12 cellular contexts compared by ENCODE assay signal in genomic region chr17:75634376-75634740, GRCh38. TPM values are rescaled to one million over a fixed set of nuclear protein-coding genes. Genes with fewer than 3 reads are reported as not detected.
DNase-seq lines count a peak whose midpoint lies in the region; ATAC-seq and TF ChIP-seq lines count a peak whose summit lies in the region.
"Had no signal": no experiment of that assay in that cellular context is flagged by ENCODE, and none has a peak within 500 bp of the region (broad histone marks: within the 10 kb centered on the region; RNA-seq: fewer than 3 reads in every experiment).

No MANE protein-coding gene starts in this region.

- ATAC-seq in GM23338 (no peak), left lobe of liver (no peak)

- peak overlapping the region; percentile 43 for H3K4me3 ChIP-seq in GM23338
- H3K4me3 ChIP-seq in breast epithelium: peak overlapping the region in 2 of 3 donors; percentile 21 to 51
- H3K4me3 ChIP-seq in iPS-18c (ENCODE audit: insufficient read depth, low read depth, low read length): peak overlapping the region; percentile 9; the same call in 1 of the 2 replicates
- H3K4me3 ChIP-seq in skeletal muscle tissue (ENCODE audit: low read length in 3 of 3): peak overlapping the region in 1 of 3 donors; percentile 45
- H3K4me3 ChIP-seq in SJCRH30: no peak overlapping the region

- H3F3A ChIP-seq in GM23338 (replicated peaks; ENCODE audit: low read depth): no peaks in the 10 kb centered on the region

- no peaks in the 10 kb centered on the region for H3K9me3 Mint-ChIP-seq in GM23338
- H3K9me3 Mint-ChIP-seq: effector memory CD8-positive, alpha-beta T cell had no signal

- TF ChIP-seq CTCF in GM23338 (conservative IDR thresholded peaks at IDR 0.05; ENCODE audit: low read depth in 2 of 2) (no peak), breast epithelium (IDR thresholded peaks at IDR 0.05) (no peak)

- no peak overlapping the region for H3K4me3 Mint-ChIP-seq in GM23338
- H3K4me3 Mint-ChIP-seq: activated CD8-positive, alpha-beta memory T cell treated with anti-CD3 and anti-CD28 coated beads, Interleukin-2, amount 10 ng/mL, durations not matched to agents 7 days and 5 days; effector memory CD8-positive, alpha-beta T cell had no signal

- H3K27me3 ChIP-seq in GM23338 (ENCODE audit: insufficient read depth): no peaks in the 10 kb centered on the region
- H3K27me3 ChIP-seq in breast epithelium: no peaks in the 10 kb centered on the region
- H3K27me3 ChIP-seq in skeletal muscle tissue (ENCODE audit: control insufficient read depth in 3 of 3, insufficient read depth in 3 of 3, low read length in 3 of 3): no peaks in the 10 kb centered on the region
- H3K27me3 ChIP-seq in SJCRH30: no peaks in the 10 kb centered on the region
- H3K27me3 ChIP-seq: BE2C had no signal

- H4K20me1 ChIP-seq in GM23338 (replicated peaks; ENCODE audit: insufficient read depth): no peaks in the 10 kb centered on the region; the same call in 1 of the 2 replicates

- no peak overlapping the region for H2AFZ ChIP-seq in GM23338

- H3K4me1 Mint-ChIP-seq in GM23338: peaks cover 22% of the 10 kb centered on the region
- H3K4me1 Mint-ChIP-seq: activated CD8-positive, alpha-beta memory T cell treated with anti-CD3 and anti-CD28 coated beads, Interleukin-2, amount 10 ng/mL, durations not matched to agents 7 days and 5 days had no signal

- H3K9me3 ChIP-seq in breast epithelium (no peaks in the 10 kb centered on the region), iPS-18c (ENCODE audit: control insufficient read depth, insufficient read depth, low read length) (no peaks in the 10 kb centered on the region), skeletal muscle tissue (ENCODE audit: control insufficient read depth in 3 of 3, low read length in 3 of 3) (no peaks in the 10 kb centered on the region), SJCRH30 (replicated peaks) (no peaks in the 10 kb centered on the region)
- H3K9me3 ChIP-seq: BE2C had no signal

- H3K27me3 Mint-ChIP-seq in GM23338 (ENCODE audit: insufficient read depth, low read depth, poor library complexity): peaks cover 19% of the 10 kb centered on the region
- H3K27me3 Mint-ChIP-seq: activated CD8-positive, alpha-beta memory T cell treated with anti-CD3 and anti-CD28 coated beads, Interleukin-2, amount 10 ng/mL, durations not matched to agents 7 days and 5 days; effector memory CD8-positive, alpha-beta T cell had no signal

- no peak overlapping the region for H3K27ac ChIP-seq in GM23338 (ENCODE audit: low read depth)
- peak overlapping the region; percentile 90 to 93 for H3K27ac ChIP-seq in breast epithelium
- peak overlapping the region; percentile 69 for H3K27ac ChIP-seq in skeletal muscle tissue (ENCODE audit: low read depth, low read length)
- no peak overlapping the region for H3K27ac ChIP-seq in SJCRH30

- H3K27ac Mint-ChIP-seq in GM23338: no peak overlapping the region

- H3K36me3 Mint-ChIP-seq in GM23338 (ENCODE audit: low read depth): peaks cover 5% of the 10 kb centered on the region; the same call in 1 of the 3 replicates
- H3K36me3 Mint-ChIP-seq: activated CD8-positive, alpha-beta memory T cell treated with anti-CD3 and anti-CD28 coated beads, Interleukin-2, amount 10 ng/mL, durations not matched to agents 7 days and 5 days had no signal

- peak overlapping the region; percentile 69 for H3K4me2 ChIP-seq in GM23338

- H3K79me2 ChIP-seq in GM23338 (replicated peaks; ENCODE audit: insufficient read depth): no peaks in the 10 kb centered on the region

- no peak for DNase-seq in GM23338 (ENCODE audit: low spot score)
- DNase-seq in breast epithelium (ENCODE audit: low spot score in 2 of 2): no peak
- no peak for DNase-seq in SJCRH30
- no peak for DNase-seq in activated naive CD4-positive, alpha-beta T cell (lab: John Stamatoyannopoulos, UW)
- DNase-seq in left lobe of liver (ENCODE audit: low spot score): no peak
- no peak for DNase-seq in Kasumi-1 (lab: John Stamatoyannopoulos, UW)

- no peaks in the 10 kb centered on the region for H3K9me2 ChIP-seq in GM23338 (ENCODE audit: insufficient read depth)

- no peaks in the 10 kb centered on the region for H3K36me3 ChIP-seq in GM23338 (ENCODE audit: insufficient read depth)
- H3K36me3 ChIP-seq in breast epithelium: no peaks in the 10 kb centered on the region
- peaks cover 4 to 8% (median 5%) of the 10 kb centered on the region in 3 donors for H3K36me3 ChIP-seq in skeletal muscle tissue (ENCODE audit: control insufficient read depth in 3 of 3, insufficient read depth in 3 of 3, low read length in 3 of 3)
- no peaks in the 10 kb centered on the region for H3K36me3 ChIP-seq in SJCRH30
- H3K36me3 ChIP-seq: BE2C had no signal

- intact Hi-C loops in breast epithelium (cut with DNase I; ENCODE audit: low total_unique reads): no loop called here

- H3K4me1 ChIP-seq in GM23338 (ENCODE audit: insufficient read depth) (peaks cover 9% of the 10 kb centered on the region), breast epithelium (peaks cover 13 to 15% of the 10 kb centered on the region in 2 donors), skeletal muscle tissue (ENCODE audit: control insufficient read depth in 3 of 3, insufficient read depth in 3 of 3, low read length in 3 of 3) (peaks cover 43 to 53% (median 47%) of the 10 kb centered on the region in 3 donors), SJCRH30 (peaks cover 12% of the 10 kb centered on the region)

- TF ChIP-seq POLR2A in breast epithelium (IDR thresholded peaks at IDR 0.05): no peak

- H3K9ac ChIP-seq in skeletal muscle tissue (ENCODE audit: low read depth in 1 of 3, low read length in 3 of 3): peak overlapping the region; percentile 8 to 64 (median 40)

TF ChIP-seq in GM23338, 12 proteins besides CTCF, POLR2A, EP300 and RAD21 (continues in another document):
- TF ChIP-seq ETS1 (IDR thresholded peaks at IDR 0.05): no peak
- TF ChIP-seq JUNB (IDR thresholded peaks at IDR 0.05; ENCODE audit: unreplicated experiment): no peak

RNA-seq across cellular contexts. Expression of gene SMIM5, which starts 1.1 kb away (rescaled TPM):
- not detected in 2 replicates for total RNA-seq in GM23338 (2014; rRNA removed; shearing (Covaris generic))
- 0.16 TPM in 1 of 2 replicates, not detected in the other for polyA plus RNA-seq in GM23338 (2016; fragmentation: Nextera tagmentation; extraction: Ambion mirVana)
- total RNA-seq in breast epithelium (1 to 10 TPM in 1 of 3 donors, under 1 TPM in 2; 0.29 to 2.6 (median 0.48) TPM), skeletal muscle tissue (3.7 TPM), left lobe of liver (0.13 TPM)
- 0.14 and 0.18 TPM in 2 replicates for total RNA-seq in SJCRH30 (2014; rRNA removed; shearing (Covaris generic))
- total RNA-seq: G401 had no signal

RNA-seq across cellular contexts. Expression of gene RECQL5, which starts 32.6 kb away (rescaled TPM):
- total RNA-seq in GM23338 (2014; rRNA removed; shearing (Covaris generic)): 23.3 and 24.5 TPM in 2 replicates
- 19.9 and 20.0 TPM in 2 replicates for polyA plus RNA-seq in GM23338 (2016; fragmentation: Nextera tagmentation; extraction: Ambion mirVana)
- total RNA-seq in breast epithelium (10 to 100 TPM; 10.7 to 22.8 (median 14.1) TPM), skeletal muscle tissue (11.0 TPM), left lobe of liver (26.0 TPM)
- total RNA-seq in SJCRH30 (2014; rRNA removed; shearing (Covaris generic)): 25.9 and 28.1 TPM in 2 replicates

RNA-seq across cellular contexts. Expression of gene SAP30BP, which starts 32.8 kb away (rescaled TPM):
- total RNA-seq in GM23338 (2014; rRNA removed; shearing (Covaris generic)): 44.9 and 60.9 TPM in 2 replicates
- polyA plus RNA-seq in GM23338 (2016; fragmentation: Nextera tagmentation; extraction: Ambion mirVana): 95.0 and 97.9 TPM in 2 replicates
- total RNA-seq in breast epithelium (10 to 100 TPM; 68.3 to 89.5 (median 86.1) TPM), skeletal muscle tissue (36.5 TPM), left lobe of liver (31.6 TPM)
- 63.4 and 74.0 TPM in 2 replicates for total RNA-seq in SJCRH30 (2014; rRNA removed; shearing (Covaris generic))

RNA-seq across cellular contexts. Expression of gene MYO15B, which starts 46.8 kb away (rescaled TPM):
- 7.2 and 12.4 TPM in 2 replicates for total RNA-seq in GM23338 (2014; rRNA removed; shearing (Covaris generic))
- 3.8 and 6.6 TPM in 2 replicates for polyA plus RNA-seq in GM23338 (2016; fragmentation: Nextera tagmentation; extraction: Ambion mirVana)
- total RNA-seq in breast epithelium: 100 to 1,000 TPM in 1 of 3 donors, 10 to 100 TPM in 2; 65.3 to 121 (median 86.6) TPM
- 43.8 TPM for total RNA-seq in skeletal muscle tissue
- total RNA-seq in SJCRH30 (2014; rRNA removed; shearing (Covaris generic)): 0.02 TPM in 1 of 2 replicates, not detected in the other
- total RNA-seq in left lobe of liver: 34.2 TPM

Comparison
In these comparisons a context has a peak if more than half of its experiments do, and no peak if none do; other contexts are left out.
1. H3K27ac ChIP-seq: peak in breast epithelium (2 of 2) and skeletal muscle tissue (single experiment); none in GM23338 (single experiment) and SJCRH30 (single experiment).